ENCODE assay signal across 14 cellular contexts in genomic region chr6:56525976-56526375, GRCh38.
DNase-seq lines count a peak whose midpoint lies in the region; ATAC-seq and TF ChIP-seq lines count a peak whose summit lies in the region.
"Had no signal": no experiment of that assay in that cellular context is flagged by ENCODE, and none has a peak within 500 bp of the region (broad histone marks: within the 10 kb centered on the region; RNA-seq: fewer than 3 reads in every experiment).

No MANE protein-coding gene starts in this region.

- H2BK12ac ChIP-seq in H9 (ENCODE audit: insufficient read length, low read depth, low read length) = no peak overlapping the region

- H3K27ac ChIP-seq in H9 (ENCODE audit: insufficient read length, low read depth, low read length) = peak overlapping the region; percentile 83
- peak overlapping the region; percentile 70 for H3K27ac ChIP-seq in Panc1 (ENCODE audit: low read length)
- H3K27ac ChIP-seq in esophagus squamous epithelium = peak overlapping the region; percentile 22 to 77 (median 68)
- H3K27ac ChIP-seq: BLaER1, VCaP had no signal

- H4K91ac ChIP-seq in H9 (ENCODE audit: insufficient read length, low read depth, low read length) = no peak overlapping the region

- ATAC-seq in Panc1 = no peak
- no peak for ATAC-seq in HG03175 (IDR thresholded peaks at IDR 0.05; ENCODE audit: unreplicated experiment)
- ATAC-seq: natural killer cell treated with Interleukin-12 subunit alpha and Interleukin-12 subunit beta and Interleukin-15 and Interleukin-18, amount 100 ng/mL, for 72 hours had no signal

- H4K5ac ChIP-seq in H9 (ENCODE audit: insufficient read length, low read depth, low read length) = no peak overlapping the region

- H3K79me1 ChIP-seq in H9 (ENCODE audit: insufficient read depth, low read depth, low read length, poor library complexity, severe bottlenecking) = no peaks in the 10 kb centered on the region

- in situ Hi-C loops in Panc1 (cut with HindIII; ENCODE audit: low pct_unique_long_range_greater_than_20kb, low sequenced_read_pairs) = no loop called here

- no peak overlapping the region for H2BK15ac ChIP-seq in H9 (ENCODE audit: low read depth, low read length)

- H2BK5ac ChIP-seq in H9 (ENCODE audit: insufficient read length, low read length) = no peak overlapping the region

- no peak for DNase-seq in H9
- no peak for DNase-seq in Panc1 (ENCODE audit: low read depth, low spot score)
- no peak for DNase-seq in esophagus squamous epithelium (lab: John Stamatoyannopoulos, UW)
- peak; percentile 56 for DNase-seq in retina
- no peak for DNase-seq in stimulated activated CD4-positive, alpha-beta T cell treated with anti-CD3 and anti-CD28 coated beads, Interleukin-4, amount 100 ng/mL, for 4 hours
- no peak for DNase-seq in effector CD4-positive, alpha-beta T cell
- DNase-seq in activated CD4-positive, alpha-beta T cell treated with anti-CD3 and anti-CD28 coated beads, Interleukin-2, amount 50 U/mL, for 1 hour = no peak
- DNase-seq: activated T-cell treated with anti-CD3 and anti-CD28 coated beads, Interleukin-2, amount 50 U/mL, for 24 hours; NCI-H510A treated with DMSO at 0.1 percent for 48 hours; SHP77 treated with DMSO at 0.1 percent for 48 hours had no signal

- H3K4me3 Mint-ChIP-seq in H9 = no peak overlapping the region
- H3K4me3 Mint-ChIP-seq: activated T-cell treated with anti-CD3 and anti-CD28 coated beads, Interleukin-2, amount 50 U/mL, for 24 hours; natural killer cell treated with Interleukin-12 subunit alpha and Interleukin-12 subunit beta and Interleukin-15 and Interleukin-18, amount 100 ng/mL, for 72 hours had no signal

- H3T11ph ChIP-seq in H9 (ENCODE audit: low read length) = no peak overlapping the region

- no peak overlapping the region for H4K8ac ChIP-seq in H9 (replicated peaks; ENCODE audit: insufficient read length, low read depth, low read length)

- no peak overlapping the region for H2AFZ ChIP-seq in H9 (ENCODE audit: low read length)

- no peaks in the 10 kb centered on the region for H4K20me1 ChIP-seq in H9 (ENCODE audit: control insufficient read depth, insufficient read depth, insufficient read length)
- H4K20me1 ChIP-seq: BLaER1 had no signal

- POLR2A ChIA-PET in Panc1 (lab: Charles Lee) = no interaction called here

- no peak for TF ChIP-seq POLR2A in esophagus squamous epithelium (IDR thresholded peaks at IDR 0.05)

- CTCF ChIA-PET in Panc1 (lab: Charles Lee) = no interaction called here

- no peak overlapping the region for H3K14ac ChIP-seq in H9 (ENCODE audit: insufficient read depth, low read length)

- H3K79me2 ChIP-seq in H9 (ENCODE audit: insufficient read depth, low read length) = no peaks in the 10 kb centered on the region

- H2AK5ac ChIP-seq in H9 (ENCODE audit: insufficient read length, low read length) = no peak overlapping the region

- WGBS in H9 (ENCODE audit: extremely low coverage, insufficient read length, low lambda C conversion rate) = no CpG with 5 or more reads among the region's 4 CpGs
- WGBS in esophagus squamous epithelium, 2 donors = 75 to 78% methylated on average over 4 of the region's 4 CpGs

- H3K27ac Mint-ChIP-seq in H9 = peak overlapping the region; percentile 84 to 96 (median 87); a peak in 5 of 7 replicates
- H3K27ac Mint-ChIP-seq: activated T-cell treated with anti-CD3 and anti-CD28 coated beads, Interleukin-2, amount 50 U/mL, for 24 hours; natural killer cell treated with Interleukin-12 subunit alpha and Interleukin-12 subunit beta and Interleukin-15 and Interleukin-18, amount 100 ng/mL, for 72 hours had no signal

- peaks cover 10% of the 10 kb centered on the region for H3K4me1 ChIP-seq in H9 (ENCODE audit: insufficient read depth, low read length)
- peaks cover 15% of the 10 kb centered on the region for H3K4me1 ChIP-seq in Panc1 (ENCODE audit: control insufficient read depth, insufficient read depth, low read length)
- H3K4me1 ChIP-seq in esophagus squamous epithelium = peaks cover 0 to 42% (median 16%) of the 10 kb centered on the region in 3 donors
- H3K4me1 ChIP-seq: BLaER1 had no signal

- H3K4me2 ChIP-seq in H9 (ENCODE audit: insufficient read depth, insufficient read length, low read length) = no peak overlapping the region
- H3K4me2 ChIP-seq: BLaER1 had no signal

- no peak overlapping the region for H3K56ac ChIP-seq in H9 (ENCODE audit: insufficient read length, low read depth, low read length)

- TF ChIP-seq CTCF in H9 (conservative IDR thresholded peaks at IDR 0.05) (no peak), Panc1 (IDR thresholded peaks at IDR 0.05) (no peak), esophagus squamous epithelium (IDR thresholded peaks at IDR 0.05) (no peak)

- no peaks in the 10 kb centered on the region for H3K9me3 ChIP-seq in H9 (ENCODE audit: control insufficient read depth, low read depth, low read length)
- H3K9me3 ChIP-seq in Panc1 (ENCODE audit: control insufficient read depth, insufficient read depth, low read depth, low read length) = no peaks in the 10 kb centered on the region
- no peaks in the 10 kb centered on the region for H3K9me3 ChIP-seq in esophagus squamous epithelium
- H3K9me3 ChIP-seq: BLaER1 had no signal

- no peak overlapping the region for H2BK120ac ChIP-seq in H9 (ENCODE audit: low read depth, low read length, poor library complexity, severe bottlenecking)

- H3K27me3 Mint-ChIP-seq in H9 (ENCODE audit: low read depth) = no peaks in the 10 kb centered on the region
- H3K27me3 Mint-ChIP-seq: activated T-cell treated with anti-CD3 and anti-CD28 coated beads, Interleukin-2, amount 50 U/mL, for 24 hours; natural killer cell treated with Interleukin-12 subunit alpha and Interleukin-12 subunit beta and Interleukin-15 and Interleukin-18, amount 100 ng/mL, for 72 hours had no signal

- H3K9me3 Mint-ChIP-seq in H9 = no peaks in the 10 kb centered on the region
- H3K9me3 Mint-ChIP-seq: activated T-cell treated with anti-CD3 and anti-CD28 coated beads, Interleukin-2, amount 50 U/mL, for 24 hours; natural killer cell treated with Interleukin-12 subunit alpha and Interleukin-12 subunit beta and Interleukin-15 and Interleukin-18, amount 100 ng/mL, for 72 hours had no signal

- BruUV-seq in Panc1 (replicated peaks; lab: Mats Ljungman, UMichigan) = no TSS peak

- H3K4me1 Mint-ChIP-seq in H9 = peaks cover 59 to 67% of the 10 kb centered on the region in 2 experiments

- H3K27me3 ChIP-seq in H9 (ENCODE audit: insufficient read depth, low read length) (no peaks in the 10 kb centered on the region), Panc1 (ENCODE audit: control insufficient read depth, insufficient read depth, low read length) (no peaks in the 10 kb centered on the region), esophagus squamous epithelium (no peaks in the 10 kb centered on the region)
- H3K27me3 ChIP-seq: BLaER1 had no signal

- no peak overlapping the region for H3K18ac ChIP-seq in H9 (ENCODE audit: insufficient read length, low read depth, low read length)

- H3K4ac ChIP-seq in H9 (ENCODE audit: low read depth, low read length) = no peak overlapping the region

- H2BK20ac ChIP-seq in H9 (ENCODE audit: low read depth, low read length, poor library complexity, severe bottlenecking) = no peak overlapping the region

- H3K4me3 ChIP-seq in Panc1 (ENCODE audit: low read depth in 2 of 2, low read length in 2 of 2) (no peak overlapping the region), esophagus squamous epithelium (no peak overlapping the region)
- H3K4me3 ChIP-seq: BLaER1 had no signal

- no peak overlapping the region for H3K23ac ChIP-seq in H9 (ENCODE audit: insufficient read length, low read depth, low read length)

- peaks cover 13 to 39% (median 30%) of the 10 kb centered on the region in 3 experiments; a peak in 6 of 7 replicates for H3K36me3 Mint-ChIP-seq in H9 (ENCODE audit: insufficient read depth in 1 of 3, low read depth in 3 of 3)
- H3K36me3 Mint-ChIP-seq: natural killer cell treated with Interleukin-12 subunit alpha and Interleukin-12 subunit beta and Interleukin-15 and Interleukin-18, amount 100 ng/mL, for 72 hours had no signal

- H3K36me3 ChIP-seq in Panc1 (ENCODE audit: control insufficient read depth, insufficient read depth, low read length) = peaks cover 34% of the 10 kb centered on the region
- H3K36me3 ChIP-seq in esophagus squamous epithelium = peaks cover 0 to 93% (median 0%) of the 10 kb centered on the region in 3 donors

- no peak overlapping the region for H3K9ac ChIP-seq in H9 (ENCODE audit: extremely low read depth, insufficient read length, low read length)
- H3K9ac ChIP-seq: BLaER1 had no signal

- H3K23me2 ChIP-seq in H9 (ENCODE audit: insufficient read length, low read depth, low read length, poor library complexity, severe bottlenecking) = no peaks in the 10 kb centered on the region

- intact Hi-C loops in Panc1 (cut with micrococcal nuclease; ENCODE audit: unreplicated experiment) (no loop called here), esophagus squamous epithelium (cut with DNase I) (no loop called here)
